Comparison of ENCODE assay signal across 8 cellular contexts in genomic region chr19:47109541-47110375, GRCh38. TPM values are rescaled to one million over a fixed set of nuclear protein-coding genes. Genes with fewer than 3 reads are reported as not detected.
DNase-seq lines count a peak whose midpoint lies in the region; ATAC-seq and TF ChIP-seq lines count a peak whose summit lies in the region.

No MANE protein-coding gene starts in this region.

- peaks cover 49% of the 10 kb centered on the region for H3K79me2 ChIP-seq in neural cell (replicated peaks; ENCODE audit: insufficient read depth, low read length)

- H3K9ac ChIP-seq in neural cell (ENCODE audit: low read length) = peak overlapping the region; percentile 100

- peak overlapping the region; percentile 99 for H3K27ac ChIP-seq in CD4-positive, alpha-beta T cell (ENCODE audit: low read depth, low read length)
- peak overlapping the region; percentile 100 for H3K27ac ChIP-seq in neural cell (ENCODE audit: low read length)
- peak overlapping the region; percentile 98 for H3K27ac ChIP-seq in vagina

- DNase-seq in CD4-positive, alpha-beta T cell = peak in 7 of 10 experiments; percentile 25 to 50 (median 32)
- DNase-seq in KBM-7 (peak; percentile 93), endothelial cell (ENCODE audit: low spot score) (no peak), vagina (ENCODE audit: extremely low spot score in 2 of 2) (no peak), SHP77 (lab: John Stamatoyannopoulos, UW) (no peak)
- DNase-seq in activated CD4-positive, alpha-beta T cell treated with anti-CD3 and anti-CD28 coated beads, Interleukin-2, amount 50 U/mL, for 24 hours (ENCODE audit: low read depth in 1 of 2, low spot score in 1 of 2) = peak; percentile 40 to 62

- in situ Hi-C loops in KBM-7 (cut with MboI; ENCODE audit: low pct_unique_long_range_greater_than_20kb, low sequenced_read_pairs) = no loop called here

- peaks cover 40% of the 10 kb centered on the region for H3K36me3 Mint-ChIP-seq in CD4-positive, alpha-beta T cell (ENCODE audit: low read depth)
- peaks cover 28% of the 10 kb centered on the region for H3K36me3 Mint-ChIP-seq in endothelial cell (ENCODE audit: low read depth, unreplicated experiment)

- no peak for ATAC-seq in CD4-positive, alpha-beta T cell (ENCODE audit: poor library complexity)
- no peak for ATAC-seq in GM18870 (IDR thresholded peaks at IDR 0.05; ENCODE audit: unreplicated experiment)

- H3K36me3 ChIP-seq in neural cell (ENCODE audit: insufficient read depth, low read length) = no peaks in the 10 kb centered on the region
- H3K36me3 ChIP-seq in vagina = no peaks in the 10 kb centered on the region

- no peaks in the 10 kb centered on the region for H3K27me3 ChIP-seq in CD4-positive, alpha-beta T cell (ENCODE audit: control insufficient read depth, insufficient read depth, low read length)
- H3K27me3 ChIP-seq in neural cell (ENCODE audit: insufficient read depth, low read depth, low read length) (no peaks in the 10 kb centered on the region), vagina (no peaks in the 10 kb centered on the region)

- H3K9me3 Mint-ChIP-seq in CD4-positive, alpha-beta T cell = no peaks in the 10 kb centered on the region
- H3K9me3 Mint-ChIP-seq in endothelial cell (ENCODE audit: unreplicated experiment) = no peaks in the 10 kb centered on the region

- H3K4me1 Mint-ChIP-seq in CD4-positive, alpha-beta T cell (ENCODE audit: low read depth) = peaks cover 70% of the 10 kb centered on the region
- H3K4me1 Mint-ChIP-seq in endothelial cell (ENCODE audit: unreplicated experiment) = peaks cover 49% of the 10 kb centered on the region

- H3K4me2 ChIP-seq in neural cell (ENCODE audit: low read length) = peak overlapping the region; percentile 97

- H3F3A ChIP-seq in neural cell (ENCODE audit: insufficient read depth, low read length, poor library complexity, severe bottlenecking) = peaks cover 6% of the 10 kb centered on the region

- no peaks in the 10 kb centered on the region for H3K27me3 Mint-ChIP-seq in CD4-positive, alpha-beta T cell
- H3K27me3 Mint-ChIP-seq in endothelial cell (ENCODE audit: unreplicated experiment) = peaks cover 9% of the 10 kb centered on the region

- H3K9me2 ChIP-seq in neural cell (ENCODE audit: insufficient read depth, low read length) = no peaks in the 10 kb centered on the region

- H3K4me3 ChIP-seq in neural cell (ENCODE audit: low read length) (peak overlapping the region; percentile 90), vagina (peak overlapping the region; percentile 83 to 89)

- no peaks in the 10 kb centered on the region for H4K20me1 ChIP-seq in neural cell (ENCODE audit: insufficient read depth)

- H3K4me3 Mint-ChIP-seq in CD4-positive, alpha-beta T cell = peak overlapping the region; percentile 98
- H3K4me3 Mint-ChIP-seq in endothelial cell (ENCODE audit: unreplicated experiment) = peak overlapping the region; percentile 92

- no peak overlapping the region for H2AFZ ChIP-seq in neural cell (ENCODE audit: low read depth, low read length)

- TF ChIP-seq RAD21 in neural cell (conservative IDR thresholded peaks at IDR 0.05) = no peak

- CTCF ChIA-PET in CD4-positive, alpha-beta T cell (lab: Charles Lee) = interaction anchor here (1.3 kb wide), 1 partner anchor 135 kb away, joined by 4 read pairs; no protein-coding TSS in a partner anchor

- TF ChIP-seq EP300 in neural cell (conservative IDR thresholded peaks at IDR 0.05; ENCODE audit: poor library complexity, severe bottlenecking) = no peak

- peaks cover 52% of the 10 kb centered on the region for H3K4me1 ChIP-seq in vagina

- POLR2A ChIA-PET in CD4-positive, alpha-beta T cell (lab: Charles Lee) = interaction anchor here (0.9 to 10.4 kb wide), 4 partner anchors 16 to 499 kb away, joined by 3 to 124 read pairs (median 5); partner anchors contain the start of gene BICRA

- TF ChIP-seq POLR2A in vagina (IDR thresholded peaks at IDR 0.05) = no peak

- no peak for TF ChIP-seq CTCF in CD4-positive, alpha-beta T cell (IDR thresholded peaks at IDR 0.05)
- TF ChIP-seq CTCF in endothelial cell (IDR thresholded peaks at IDR 0.05; ENCODE audit: unreplicated experiment) (no peak), neural cell (IDR thresholded peaks at IDR 0.05; ENCODE audit: poor library complexity, severe bottlenecking) (no peak), vagina (IDR thresholded peaks at IDR 0.05) (no peak)

- H3K27ac Mint-ChIP-seq in CD4-positive, alpha-beta T cell = peak overlapping the region; percentile 98
- peak overlapping the region; percentile 76 for H3K27ac Mint-ChIP-seq in endothelial cell (ENCODE audit: unreplicated experiment)

- intact Hi-C loops in CD4-positive, alpha-beta T cell (cut with DNase I, micrococcal nuclease) = loop anchor here (2.0 to 10.0 kb wide), 6 partner anchors 15 to 252 kb away; partner anchors contain the start of genes NPAS1 (in 1 of the 2) and TMEM160 (in 1 of the 2)
- intact Hi-C loops in vagina (cut with DNase I) = no loop called here

- H3K9me3 ChIP-seq in CD4-positive, alpha-beta T cell (ENCODE audit: control insufficient read depth, low read length) = no peaks in the 10 kb centered on the region
- H3K9me3 ChIP-seq in neural cell (ENCODE audit: low read length) (no peaks in the 10 kb centered on the region), vagina (no peaks in the 10 kb centered on the region)

TF ChIP-seq in neural cell, 6 proteins besides CTCF, POLR2A, EP300 and RAD21:
- TF ChIP-seq POLR2AphosphoS5 (IDR thresholded peaks at IDR 0.05) (peak; percentile 26), MXI1 (conservative IDR thresholded peaks at IDR 0.05; ENCODE audit: poor library complexity, severe bottlenecking) (peak; percentile 59)
- TF ChIP-seq, protein P1, sequence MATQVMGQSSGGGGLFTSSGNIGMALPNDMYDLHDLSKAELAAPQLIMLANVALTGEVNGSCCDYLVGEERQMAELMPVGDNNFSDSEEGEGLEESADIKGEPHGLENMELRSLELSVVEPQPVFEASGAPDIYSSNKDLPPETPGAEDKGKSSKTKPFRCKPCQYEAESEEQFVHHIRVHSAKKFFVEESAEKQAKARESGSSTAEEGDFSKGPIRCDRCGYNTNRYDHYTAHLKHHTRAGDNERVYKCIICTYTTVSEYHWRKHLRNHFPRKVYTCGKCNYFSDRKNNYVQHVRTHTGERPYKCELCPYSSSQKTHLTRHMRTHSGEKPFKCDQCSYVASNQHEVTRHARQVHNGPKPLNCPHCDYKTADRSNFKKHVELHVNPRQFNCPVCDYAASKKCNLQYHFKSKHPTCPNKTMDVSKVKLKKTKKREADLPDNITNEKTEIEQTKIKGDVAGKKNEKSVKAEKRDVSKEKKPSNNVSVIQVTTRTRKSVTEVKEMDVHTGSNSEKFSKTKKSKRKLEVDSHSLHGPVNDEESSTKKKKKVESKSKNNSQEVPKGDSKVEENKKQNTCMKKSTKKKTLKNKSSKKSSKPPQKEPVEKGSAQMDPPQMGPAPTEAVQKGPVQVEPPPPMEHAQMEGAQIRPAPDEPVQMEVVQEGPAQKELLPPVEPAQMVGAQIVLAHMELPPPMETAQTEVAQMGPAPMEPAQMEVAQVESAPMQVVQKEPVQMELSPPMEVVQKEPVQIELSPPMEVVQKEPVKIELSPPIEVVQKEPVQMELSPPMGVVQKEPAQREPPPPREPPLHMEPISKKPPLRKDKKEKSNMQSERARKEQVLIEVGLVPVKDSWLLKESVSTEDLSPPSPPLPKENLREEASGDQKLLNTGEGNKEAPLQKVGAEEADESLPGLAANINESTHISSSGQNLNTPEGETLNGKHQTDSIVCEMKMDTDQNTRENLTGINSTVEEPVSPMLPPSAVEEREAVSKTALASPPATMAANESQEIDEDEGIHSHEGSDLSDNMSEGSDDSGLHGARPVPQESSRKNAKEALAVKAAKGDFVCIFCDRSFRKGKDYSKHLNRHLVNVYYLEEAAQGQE (IDR thresholded peaks at IDR 0.05; ENCODE audit: borderline replicate concordance) = no peak

RNA-seq across cellular contexts. Expression of gene ZC3H4, which starts 3.8 kb away (rescaled TPM):
- 10 to 100 TPM; 39.4 to 43.7 TPM for total RNA-seq in CD4-positive, alpha-beta T cell
- total RNA-seq in endothelial cell (ENCODE audit: unreplicated experiment) (56.7 TPM), vagina (21.9 TPM)
- polyA plus RNA-seq in neural cell = 5.1 and 5.4 TPM in 2 replicates
- 23.5 and 27.5 TPM in 2 replicates for polyA minus RNA-seq in neural cell

RNA-seq across cellular contexts. Expression of gene SAE1, which starts 20.9 kb away (rescaled TPM):
- 10 to 100 TPM; 29.6 to 30.9 TPM for total RNA-seq in CD4-positive, alpha-beta T cell
- total RNA-seq in endothelial cell (ENCODE audit: unreplicated experiment) = 134 TPM
- 177 and 178 TPM in 2 replicates for polyA plus RNA-seq in neural cell
- polyA minus RNA-seq in neural cell = 115 and 127 TPM in 2 replicates
- total RNA-seq in vagina = 32.7 TPM

Comparison
In these comparisons a context has a peak if more than half of its experiments do, and no peak if none do; other contexts are left out.
1. DNase-seq: peak in CD4-positive, alpha-beta T cell (7 of 10), KBM-7 (single experiment) and activated CD4-positive, alpha-beta T cell treated with anti-CD3 and anti-CD28 coated beads, Interleukin-2, amount 50 U/mL, for 24 hours (2 of 2); none in endothelial cell (single experiment), vagina (0 of 2) and SHP77 (0 of 2).
2. Peak in every context shown above with its lines, with median percentiles within 50 percentile points of each other: H3K27ac ChIP-seq.